ENCODE assay signal across 1 cellular context in the genomic region with DNA sequence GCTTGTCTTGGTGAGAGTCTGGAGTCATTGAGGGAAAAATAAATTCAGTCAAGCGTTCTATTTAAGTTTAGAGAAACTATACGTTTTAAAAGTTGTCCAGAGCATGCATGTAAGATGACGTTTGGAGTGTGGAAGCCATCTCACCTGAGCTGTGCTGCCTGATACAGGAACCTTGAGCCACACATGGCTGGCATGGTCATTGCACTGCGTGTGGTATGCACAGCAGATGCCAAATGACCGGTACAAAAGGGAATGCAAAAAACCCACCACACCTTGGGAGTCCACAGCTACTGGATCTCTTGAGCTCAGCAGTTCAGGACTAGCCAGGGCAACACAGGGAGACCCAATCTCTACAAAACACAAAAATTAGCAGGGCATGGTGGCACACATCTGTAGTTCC.
A peak's percentile ranks its signal among the peaks of the same experiment; 100 is the strongest.
TF ChIP-seq lines count a peak whose summit lies in the region.

No MANE protein-coding gene starts in this region.

TF ChIP-seq in K562, 482 proteins besides CTCF, POLR2A, EP300 and RAD21:
- 0 out of 2 replicates have a peak, but pooled peaks have one; percentile 2 for TF ChIP-seq POLR2G (IDR thresholded peaks at IDR 0.05; ENCODE audit: low read depth, low read length)
- no peak for TF ChIP-seq RBM17 (IDR thresholded peaks at IDR 0.05; ENCODE audit: borderline replicate concordance, low read depth, low read length)
